Comparison of ENCODE assay signal across 14 cellular contexts in genomic region chr18:34131008-34131407, GRCh38.
DNase-seq lines count a peak whose midpoint lies in the region.
"Had no signal": no experiment of that assay in that cellular context is flagged by ENCODE, and none has a peak within 500 bp of the region (broad histone marks: within the 10 kb centered on the region; RNA-seq: fewer than 3 reads in every experiment).

No MANE protein-coding gene starts in this region.

- DNase-seq in NCI-H1417 (lab: John Stamatoyannopoulos, UW) (peak in 2 of 3 experiments; percentile 16 to 70), NCI-H1417 treated with DMSO at 0.1 percent for 48 hours (lab: John Stamatoyannopoulos, UW) (no peak), NCI-H2081 treated with DMSO at 0.1 percent for 48 hours (lab: John Stamatoyannopoulos, UW) (peak; percentile 49), NCI-H774 (lab: John Stamatoyannopoulos, UW) (peak; percentile 58), mesenteric fat pad (ENCODE audit: low spot score) (no peak), RKO (ENCODE audit: low spot score) (no peak), activated T-cell treated with anti-CD3 and anti-CD28 coated beads for 4 hours (no peak)
- DNase-seq: CD8-positive, alpha-beta memory T cell; EL; NCI-H1694 treated with DMSO at 0.1 percent for 48 hours; NCI-H2171 treated with DMSO at 0.1 percent for 48 hours; NCI-H526; PC-9; SW 1271 had no signal

Comparison
In these comparisons a context has a peak if more than half of its experiments do, and no peak if none do; other contexts are left out.
1. DNase-seq: peak in NCI-H1417 (2 of 3), NCI-H2081 treated with DMSO at 0.1 percent for 48 hours (single experiment) and NCI-H774 (single experiment); none in NCI-H1417 treated with DMSO at 0.1 percent for 48 hours (single experiment), mesenteric fat pad (single experiment), RKO (single experiment) and activated T-cell treated with anti-CD3 and anti-CD28 coated beads for 4 hours (single experiment).